Comparison of ENCODE assay signal across 16 cellular contexts in genomic region chr9:79980440-79980839, GRCh38.
DNase-seq lines count a peak whose midpoint lies in the region; ATAC-seq and TF ChIP-seq lines count a peak whose summit lies in the region.
"Had no signal": no experiment of that assay in that cellular context is flagged by ENCODE, and none has a peak within 500 bp of the region (broad histone marks: within the 10 kb centered on the region; RNA-seq: fewer than 3 reads in every experiment).

No MANE protein-coding gene starts in this region.

- no peaks in the 10 kb centered on the region for H3K36me3 ChIP-seq in mesenchymal stem cell (ENCODE audit: control insufficient read depth in 1 of 2, insufficient read depth in 2 of 2, low read depth in 1 of 2, low read length in 2 of 2)
- no peaks in the 10 kb centered on the region for H3K36me3 ChIP-seq in neuronal stem cell (replicated peaks in 1 of 2; ENCODE audit: control insufficient read depth in 2 of 2, insufficient read depth in 2 of 2, low read length in 2 of 2)
- H3K36me3 ChIP-seq in testis (ENCODE audit: low read depth, missing control alignments): no peaks in the 10 kb centered on the region
- H3K36me3 ChIP-seq in esophagus muscularis mucosa: no peaks in the 10 kb centered on the region
- H3K36me3 ChIP-seq: BE2C, HAP-1 had no signal

- H3K14ac ChIP-seq in mesenchymal stem cell (ENCODE audit: low read length in 2 of 2): no peak overlapping the region
- H3K14ac ChIP-seq in neuronal stem cell (ENCODE audit: low read length): no peak overlapping the region

- H2AFZ ChIP-seq in mesenchymal stem cell (ENCODE audit: low read depth, low read length) (no peak overlapping the region), neuronal stem cell (ENCODE audit: low read length) (peak overlapping the region; percentile 66)

- no peak overlapping the region for H3K4me2 ChIP-seq in mesenchymal stem cell (ENCODE audit: low read length, poor library complexity, severe bottlenecking)
- H3K4me2 ChIP-seq in neuronal stem cell (ENCODE audit: insufficient read depth, low read length, poor library complexity, severe bottlenecking): no peak overlapping the region

- 53% methylated on average over 3 of the region's 3 CpGs for WGBS in mesenchymal stem cell
- WGBS in neuronal stem cell (ENCODE audit: extremely low coverage in 2 of 2, insufficient read length in 2 of 2, insufficient replicate concordance in 1 of 2), 2 donors: no CpG with 5 or more reads among the region's 3 CpGs
- 38 to 49% methylated on average over 3 of the region's 3 CpGs for WGBS in testis, 2 donors
- 84% methylated on average over 3 of the region's 3 CpGs for WGBS in esophagus muscularis mucosa

- H2BK15ac ChIP-seq in mesenchymal stem cell (ENCODE audit: low read depth, poor library complexity, severe bottlenecking) (no peak overlapping the region), neuronal stem cell (ENCODE audit: low read length) (no peak overlapping the region)

- H3K23ac ChIP-seq in mesenchymal stem cell (ENCODE audit: low read length in 2 of 2) (no peak overlapping the region), neuronal stem cell (ENCODE audit: low read depth, low read length, poor library complexity) (no peak overlapping the region)

- H2BK120ac ChIP-seq in mesenchymal stem cell (ENCODE audit: low read depth, low read length): no peak overlapping the region
- no peak overlapping the region for H2BK120ac ChIP-seq in neuronal stem cell (ENCODE audit: low read depth, low read length)

- no peak overlapping the region for H2BK12ac ChIP-seq in mesenchymal stem cell (ENCODE audit: low read length in 2 of 2)
- no peak overlapping the region for H2BK12ac ChIP-seq in neuronal stem cell (ENCODE audit: low read length)

- H4K91ac ChIP-seq in mesenchymal stem cell (ENCODE audit: low read length) (no peak overlapping the region), neuronal stem cell (ENCODE audit: low read depth, low read length, poor library complexity) (no peak overlapping the region)

- H3K79me1 ChIP-seq in mesenchymal stem cell (replicated peaks; ENCODE audit: low read length, poor library complexity, severe bottlenecking) (no peaks in the 10 kb centered on the region), neuronal stem cell (ENCODE audit: low read depth, low read length) (no peaks in the 10 kb centered on the region)

- H3K27me3 ChIP-seq in mesenchymal stem cell (ENCODE audit: control insufficient read depth in 1 of 2, insufficient read depth in 1 of 2, low read length in 2 of 2): peaks cover 0 to 11% of the 10 kb centered on the region in 2 experiments
- H3K27me3 ChIP-seq in neuronal stem cell (ENCODE audit: control insufficient read depth in 3 of 3, insufficient read depth in 3 of 3, low read depth in 1 of 3, low read length in 3 of 3): no peaks in the 10 kb centered on the region
- H3K27me3 ChIP-seq in testis: no peaks in the 10 kb centered on the region
- H3K27me3 ChIP-seq in esophagus muscularis mucosa: no peaks in the 10 kb centered on the region
- H3K27me3 ChIP-seq: BE2C had no signal

- H3K4me1 ChIP-seq in mesenchymal stem cell (ENCODE audit: control insufficient read depth, insufficient read depth, low read depth, low read length) (peaks cover 6% of the 10 kb centered on the region), neuronal stem cell (ENCODE audit: control insufficient read depth in 2 of 2, insufficient read depth in 1 of 2, low read depth in 1 of 2, low read length in 2 of 2) (peaks cover 20% of the 10 kb centered on the region in 2 donors), testis (peaks cover 3% of the 10 kb centered on the region), esophagus muscularis mucosa (peaks cover 0 to 50% (median 24%) of the 10 kb centered on the region in 4 donors)
- H3K4me1 ChIP-seq: BE2C had no signal

- H3K9ac ChIP-seq in mesenchymal stem cell (ENCODE audit: low read length) (no peak overlapping the region), neuronal stem cell (ENCODE audit: low read depth, low read length, poor library complexity) (no peak overlapping the region)

- H2AK5ac ChIP-seq in mesenchymal stem cell (ENCODE audit: low read length, severe bottlenecking): no peak overlapping the region
- H2AK5ac ChIP-seq in neuronal stem cell (ENCODE audit: low read depth, low read length): no peak overlapping the region

- no peak for TF ChIP-seq EP300 in esophagus muscularis mucosa (IDR thresholded peaks at IDR 0.05)

- no peak for TF ChIP-seq CTCF in testis (IDR thresholded peaks at IDR 0.05)
- TF ChIP-seq CTCF in esophagus muscularis mucosa (IDR thresholded peaks at IDR 0.05): no peak

- intact Hi-C loops in testis (cut with DNase I; ENCODE audit: low total_unique reads) (no loop called here), esophagus muscularis mucosa (cut with DNase I) (no loop called here)

- H3K4ac ChIP-seq in mesenchymal stem cell (ENCODE audit: low read depth in 1 of 2, low read length in 2 of 2) (no peak overlapping the region), neuronal stem cell (ENCODE audit: low read length) (no peak overlapping the region)

- H3K4me3 ChIP-seq in mesenchymal stem cell (ENCODE audit: insufficient read depth in 1 of 2, low read depth in 1 of 2, low read length in 2 of 2): no peak overlapping the region
- no peak overlapping the region for H3K4me3 ChIP-seq in neuronal stem cell (ENCODE audit: low read length in 2 of 2)
- H3K4me3 ChIP-seq in testis: no peak overlapping the region
- H3K4me3 ChIP-seq in esophagus muscularis mucosa: no peak overlapping the region
- H3K4me3 ChIP-seq: HAP-1 had no signal

- H3K18ac ChIP-seq in mesenchymal stem cell (ENCODE audit: low read depth in 1 of 2, low read length in 2 of 2) (no peak overlapping the region), neuronal stem cell (ENCODE audit: low read length) (no peak overlapping the region)

- peak overlapping the region; percentile 41 for H3K27ac ChIP-seq in mesenchymal stem cell (ENCODE audit: low read length, poor library complexity, severe bottlenecking)
- no peak overlapping the region for H3K27ac ChIP-seq in neuronal stem cell (replicated peaks; ENCODE audit: low read length)
- H3K27ac ChIP-seq in testis: no peak overlapping the region
- no peak overlapping the region for H3K27ac ChIP-seq in esophagus muscularis mucosa (replicated peaks in 1 of 4)
- H3K27ac ChIP-seq: C4-2B had no signal

- no peak for ATAC-seq in GM19023 (IDR thresholded peaks at IDR 0.05; ENCODE audit: unreplicated experiment)
- no peak for ATAC-seq in HG02623 (IDR thresholded peaks at IDR 0.05; ENCODE audit: unreplicated experiment)

- no peak overlapping the region for H2BK5ac ChIP-seq in mesenchymal stem cell (ENCODE audit: low read depth, low read length, poor library complexity, severe bottlenecking)
- no peak overlapping the region for H2BK5ac ChIP-seq in neuronal stem cell (ENCODE audit: low read length)

- TF ChIP-seq POLR2A in testis (IDR thresholded peaks at IDR 0.05) (no peak), esophagus muscularis mucosa (IDR thresholded peaks at IDR 0.05; ENCODE audit: low read depth) (no peak)

- no peak overlapping the region for H4K8ac ChIP-seq in mesenchymal stem cell (ENCODE audit: low read length)
- H4K8ac ChIP-seq in neuronal stem cell (ENCODE audit: low read depth, low read length): no peak overlapping the region

- H3K9me3 ChIP-seq in mesenchymal stem cell (ENCODE audit: control insufficient read depth, low read length) (no peaks in the 10 kb centered on the region), neuronal stem cell (replicated peaks in 1 of 2; ENCODE audit: control insufficient read depth in 2 of 2, insufficient read depth in 1 of 2, low read depth in 1 of 2, low read length in 2 of 2) (no peaks in the 10 kb centered on the region), testis (no peaks in the 10 kb centered on the region), esophagus muscularis mucosa (no peaks in the 10 kb centered on the region)
- H3K9me3 ChIP-seq: BE2C, HAP-1 had no signal

- DNase-seq in ELF-1 (ENCODE audit: low read depth, low spot score): peak; percentile 44
- peak; percentile 16 for DNase-seq in NCI-H2227 (lab: John Stamatoyannopoulos, UW; ENCODE audit: unreplicated experiment)
- no peak for DNase-seq in mesenchymal stem cell
- peak; percentile 21 for DNase-seq in neuronal stem cell (ENCODE audit: low spot score)
- no peak for DNase-seq in testis
- no peak for DNase-seq in esophagus muscularis mucosa (ENCODE audit: extremely low spot score)
- DNase-seq: ACHN; BE2C; CD4-positive, alpha-beta memory T cell; DND-41; GF-D8; IMR-90 had no signal

Comparison
In these comparisons a context has a peak if more than half of its experiments do, and no peak if none do; other contexts are left out.
1. DNase-seq: peak in ELF-1 (single experiment), NCI-H2227 (single experiment) and neuronal stem cell (single experiment); none in mesenchymal stem cell (single experiment), testis (single experiment) and esophagus muscularis mucosa (single experiment).